ENCODE assay signal across 1 cellular context in genomic region chr14:22510527-22511110, GRCh38.
TF ChIP-seq lines count a peak whose summit lies in the region.

No MANE protein-coding gene starts in this region.

TF ChIP-seq in GM12878, 131 proteins besides CTCF, POLR2A, EP300 and RAD21 (continued from another document):
- no peak for TF ChIP-seq BCL3 (IDR thresholded peaks at IDR 0.05; ENCODE audit: borderline replicate concordance, insufficient read depth, low read depth, low read length, poor library complexity, severe bottlenecking)
- 0 out of 2 replicates have a peak, but pooled peaks have one; percentile 43 for TF ChIP-seq PML (IDR thresholded peaks at IDR 0.05; ENCODE audit: low read length)
- TF ChIP-seq ZBTB33 (IDR thresholded peaks at IDR 0.05) = no peak
- TF ChIP-seq NR2C1 (IDR thresholded peaks at IDR 0.05) = no peak
- TF ChIP-seq ETV6 (conservative IDR thresholded peaks at IDR 0.05 in 1 of 2, IDR thresholded peaks at IDR 0.05 in 1 of 2; ENCODE audit: borderline replicate concordance in 1 of 2, low read depth in 1 of 2) = no peak
- no peak for TF ChIP-seq ZNF622 (IDR thresholded peaks at IDR 0.05)
